In genomic region chr19:15812059-15812722, GRCh38 we compare ENCODE assay signal across 12 cellular contexts. TPM values are rescaled to one million over a fixed set of nuclear protein-coding genes. Genes with fewer than 3 reads are reported as not detected.
DNase-seq lines count a peak whose midpoint lies in the region; ATAC-seq and TF ChIP-seq lines count a peak whose summit lies in the region.
"Had no signal": no experiment of that assay in that cellular context is flagged by ENCODE, and none has a peak within 500 bp of the region (broad histone marks: within the 10 kb centered on the region; RNA-seq: fewer than 3 reads in every experiment).

No MANE protein-coding gene starts in this region.

- H3K27ac Mint-ChIP-seq in CD4-positive, CD25-positive, alpha-beta regulatory T cell, result peak overlapping the region in 2 of 3 donors; percentile 67 to 82
- H3K27ac Mint-ChIP-seq: activated naive CD8-positive, alpha-beta T cell had no signal

- TF ChIP-seq RAD21 in HCT116 (IDR thresholded peaks at IDR 0.05; ENCODE audit: low read depth), result peak; percentile 96

- peak in 1 of 2 donors; percentile 70 for ATAC-seq in CD4-positive, CD25-positive, alpha-beta regulatory T cell (ENCODE audit: low read depth in 2 of 2)
- peak; percentile 78 for ATAC-seq in HCT116
- no peak for ATAC-seq in HG03378 (IDR thresholded peaks at IDR 0.05; ENCODE audit: unreplicated experiment)

- TF ChIP-seq POLR2A in HCT116 (IDR thresholded peaks at IDR 0.05; ENCODE audit: borderline replicate concordance, extremely low read depth, insufficient read depth, insufficient read length), result no peak
- TF ChIP-seq POLR2A in vagina (IDR thresholded peaks at IDR 0.05), result no peak

- H3K9me3 Mint-ChIP-seq in CD4-positive, CD25-positive, alpha-beta regulatory T cell, result peaks cover 0 to 2% (median 0%) of the 10 kb centered on the region in 7 donors

- CTCF ChIA-PET in HCT116 (lab: Charles Lee), result interaction anchor here (0.7 to 1.5 kb wide), 14 partner anchors 13 to 574 kb away, joined by 3 to 6 read pairs (median 3); partner anchors contain the start of genes CYP4F11 and FAM32A

- H3K36me3 ChIP-seq in CD4-positive, CD25-positive, alpha-beta regulatory T cell (ENCODE audit: control insufficient read depth, insufficient read depth, low read length), result no peaks in the 10 kb centered on the region
- H3K36me3 ChIP-seq in HCT116 (ENCODE audit: control insufficient read depth in 1 of 2, insufficient read depth in 2 of 2, low read length in 2 of 2) (no peaks in the 10 kb centered on the region), MG63 (no peaks in the 10 kb centered on the region), vagina (no peaks in the 10 kb centered on the region)
- H3K36me3 ChIP-seq: SJSA1 had no signal

- RAD21 ChIA-PET in HCT116 (lab: Charles Lee; ENCODE audit: low non-redundant PET in 1 of 2, low total read pairs in 2 of 2, uncharacterized antibody in 2 of 2, unreplicated experiment in 2 of 2), result interaction anchor here in 1 of 2 experiments (0.7 to 0.8 kb wide), 3 partner anchors 31 to 238 kb away, joined by 3 to 6 read pairs (median 4); no protein-coding TSS in a partner anchor

- H3K79me2 ChIP-seq in HCT116 (ENCODE audit: insufficient read depth, low read length), result no peaks in the 10 kb centered on the region

- H4K20me1 ChIP-seq in HCT116 (ENCODE audit: insufficient read depth), result no peaks in the 10 kb centered on the region

- H3K4me1 Mint-ChIP-seq in CD4-positive, CD25-positive, alpha-beta regulatory T cell, result peaks cover 0 to 11% (median 0%) of the 10 kb centered on the region in 4 donors

- DNase-seq in CD4-positive, CD25-positive, alpha-beta regulatory T cell, result peak; percentile 19 to 58 (median 34)
- DNase-seq in HCT116 (ENCODE audit: low read depth, low spot score) (peak; percentile 72), T-helper 9 cell (peak; percentile 15), epithelial cell of proximal tubule (ENCODE audit: low read depth) (no peak), COR-L47 (lab: John Stamatoyannopoulos, UW) (no peak), MG63 (no peak), vagina (ENCODE audit: extremely low spot score in 2 of 2) (no peak)
- DNase-seq: DMS79, NCI-H1048 had no signal

- peaks cover 6% of the 10 kb centered on the region for H3K4me1 ChIP-seq in CD4-positive, CD25-positive, alpha-beta regulatory T cell (ENCODE audit: control insufficient read depth, insufficient read depth, low read length, poor library complexity, severe bottlenecking)
- peaks cover 33 to 58% of the 10 kb centered on the region in 2 experiments for H3K4me1 ChIP-seq in HCT116 (ENCODE audit: control insufficient read depth in 1 of 2, insufficient read depth in 2 of 2, low read length in 2 of 2)
- H3K4me1 ChIP-seq in vagina, result no peaks in the 10 kb centered on the region
- H3K4me1 ChIP-seq: SJSA1 had no signal

- no peak overlapping the region for H3K4me3 ChIP-seq in CD4-positive, CD25-positive, alpha-beta regulatory T cell (ENCODE audit: low read depth, low read length)
- H3K4me3 ChIP-seq in HCT116 (replicated peaks in 1 of 2; ENCODE audit: low read depth in 1 of 2, low read length in 2 of 2), result no peak overlapping the region
- H3K4me3 ChIP-seq in epithelial cell of proximal tubule (ENCODE audit: low read depth, low read length), result no peak overlapping the region
- no peak overlapping the region for H3K4me3 ChIP-seq in MG63
- no peak overlapping the region for H3K4me3 ChIP-seq in vagina
- H3K4me3 ChIP-seq: SJSA1 had no signal

- BruUV-seq in HCT116 (replicated peaks; lab: Mats Ljungman, UMichigan), result no TSS peak

- H2AFZ ChIP-seq in HCT116 (ENCODE audit: low read depth, low read length, poor library complexity, severe bottlenecking), result no peak overlapping the region

- POLR2A ChIA-PET in HCT116 (lab: Charles Lee), result interaction anchor here (1.0 kb wide), 1 partner anchor 25 kb away, joined by 8 read pairs; no protein-coding TSS in a partner anchor

- no peak overlapping the region for H3K4me3 Mint-ChIP-seq in CD4-positive, CD25-positive, alpha-beta regulatory T cell
- H3K4me3 Mint-ChIP-seq: activated naive CD8-positive, alpha-beta T cell had no signal

- TF ChIP-seq CTCF in HCT116 (IDR thresholded peaks at IDR 0.05 in 2 of 3, conservative IDR thresholded peaks at IDR 0.05 in 1 of 3; ENCODE audit: borderline replicate concordance in 1 of 3, insufficient read depth in 1 of 3, low read depth in 2 of 3, low read length in 2 of 3) (peak; percentile 81 to 90 (median 85)), epithelial cell of proximal tubule (conservative IDR thresholded peaks at IDR 0.05; ENCODE audit: low read depth, low read length) (peak; percentile 77), vagina (IDR thresholded peaks at IDR 0.05) (peak in 1 of 3 experiments; percentile 21)

- no peaks in the 10 kb centered on the region for H3K36me3 Mint-ChIP-seq in CD4-positive, CD25-positive, alpha-beta regulatory T cell
- H3K36me3 Mint-ChIP-seq: activated naive CD8-positive, alpha-beta T cell had no signal

- H3K4me2 ChIP-seq in HCT116 (ENCODE audit: low read length), result peak overlapping the region; percentile 42

- intact Hi-C loops in HCT116 (cut with micrococcal nuclease), result loop anchor here (1.0 to 2.0 kb wide), 3 partner anchors 57 to 370 kb away; no protein-coding TSS in a partner anchor
- intact Hi-C loops in vagina (cut with DNase I), result no loop called here

- H3K27me3 ChIP-seq in CD4-positive, CD25-positive, alpha-beta regulatory T cell (ENCODE audit: control insufficient read depth, insufficient read depth, low read length), result peaks cover 5% of the 10 kb centered on the region
- H3K27me3 ChIP-seq in HCT116 (ENCODE audit: insufficient read depth, low read length) (no peaks in the 10 kb centered on the region), MG63 (peaks cover 53% of the 10 kb centered on the region), vagina (no peaks in the 10 kb centered on the region)
- H3K27me3 ChIP-seq: SJSA1 had no signal

- H3K9me2 ChIP-seq in HCT116 (ENCODE audit: insufficient read depth), result no peaks in the 10 kb centered on the region

- no peaks in the 10 kb centered on the region for H3K9me3 ChIP-seq in CD4-positive, CD25-positive, alpha-beta regulatory T cell (ENCODE audit: control insufficient read depth in 2 of 2, low read length in 2 of 2)
- H3K9me3 ChIP-seq in HCT116 (ENCODE audit: control insufficient read depth in 1 of 2, insufficient read depth in 1 of 2, low read depth in 1 of 2, low read length in 2 of 2) (no peaks in the 10 kb centered on the region), MG63 (no peaks in the 10 kb centered on the region), vagina (no peaks in the 10 kb centered on the region)
- H3K9me3 ChIP-seq: SJSA1 had no signal

- peaks cover 34% of the 10 kb centered on the region for H3K27me3 Mint-ChIP-seq in CD4-positive, CD25-positive, alpha-beta regulatory T cell

- H3K9ac ChIP-seq in HCT116 (ENCODE audit: low read length), result peak overlapping the region; percentile 35

- no peak overlapping the region for H3K27ac ChIP-seq in CD4-positive, CD25-positive, alpha-beta regulatory T cell (ENCODE audit: insufficient read depth, low read length, poor library complexity, severe bottlenecking)
- H3K27ac ChIP-seq in HCT116 (ENCODE audit: low read depth, low read length) (no peak overlapping the region; the same call in 1 of the 2 replicates), vagina (no peak overlapping the region)
- H3K27ac ChIP-seq: SJSA1 had no signal

TF ChIP-seq in HCT116, 20 proteins besides CTCF, POLR2A, EP300 and RAD21:
- TF ChIP-seq SRF (IDR thresholded peaks at IDR 0.05; ENCODE audit: low read depth) (no peak), SIN3A (IDR thresholded peaks at IDR 0.05; ENCODE audit: low read depth) (no peak), SP1 (IDR thresholded peaks at IDR 0.05; ENCODE audit: low read depth) (no peak), CBX3 (IDR thresholded peaks at IDR 0.05; ENCODE audit: low read depth) (no peak), ELF1 (IDR thresholded peaks at IDR 0.05; ENCODE audit: borderline replicate concordance, low read depth) (no peak)

RNA-seq across cellular contexts. Expression of gene OR10H1, which starts 3.3 kb away (rescaled TPM):
- total RNA-seq in CD4-positive, CD25-positive, alpha-beta regulatory T cell, result not detected
- polyA plus RNA-seq in CD4-positive, CD25-positive, alpha-beta regulatory T cell, result not detected
- total RNA-seq in HCT116 (2021; ENCODE audit: unreplicated experiment) (0.17 TPM), epithelial cell of proximal tubule (not detected in 2 replicates), vagina (not detected)
- polyA plus RNA-seq in HCT116 (2012), result 0.42 and 0.52 TPM in 2 replicates
- total RNA-seq in MG63 (2014; rRNA removed; shearing (Covaris generic); ENCODE audit: low replicate concordance), result not detected in 2 replicates
- total RNA-seq: SJSA1 had no signal

RNA-seq across cellular contexts. Expression of gene OR10H5, which starts 24.7 kb away (rescaled TPM):
- total RNA-seq in CD4-positive, CD25-positive, alpha-beta regulatory T cell, result not detected
- not detected for polyA plus RNA-seq in CD4-positive, CD25-positive, alpha-beta regulatory T cell
- total RNA-seq in HCT116 (2021; ENCODE audit: unreplicated experiment), result not detected
- polyA plus RNA-seq in HCT116 (2012), result not detected in 2 replicates
- not detected in 2 replicates for total RNA-seq in epithelial cell of proximal tubule
- not detected in 2 replicates for total RNA-seq in MG63 (2014; rRNA removed; shearing (Covaris generic); ENCODE audit: low replicate concordance)
- total RNA-seq in vagina, result not detected
- total RNA-seq: SJSA1 had no signal

Comparison
In these comparisons a context has a peak if more than half of its experiments do, and no peak if none do; other contexts are left out.
1. DNase-seq: peak in CD4-positive, CD25-positive, alpha-beta regulatory T cell (3 of 3), HCT116 (single experiment) and T-helper 9 cell (single experiment); none in epithelial cell of proximal tubule (single experiment), COR-L47 (single experiment), MG63 (single experiment) and vagina (0 of 2).